14 cellular contexts compared by ENCODE assay signal in genomic region chr2:174338155-174338495, GRCh38. TPM values are rescaled to one million over a fixed set of nuclear protein-coding genes. Genes with fewer than 3 reads are reported as not detected.
DNase-seq lines count a peak whose midpoint lies in the region; ATAC-seq, FAIRE-seq and TF ChIP-seq lines count a peak whose summit lies in the region.
"Had no signal": no experiment of that assay in that cellular context is flagged by ENCODE, and none has a peak within 500 bp of the region (broad histone marks: within the 10 kb centered on the region; RNA-seq: fewer than 3 reads in every experiment).

No MANE protein-coding gene starts in this region.

- TF ChIP-seq POLR2A in GM12878 (IDR thresholded peaks at IDR 0.05; ENCODE audit: low read depth, low read length), result no peak

- H3K79me2 ChIP-seq in GM12878 (ENCODE audit: control insufficient read depth, insufficient read depth, low read length) (no peaks in the 10 kb centered on the region), neural cell (replicated peaks; ENCODE audit: insufficient read depth, low read length) (peaks cover 38% of the 10 kb centered on the region)

- no TSS peak for BruUV-seq in GM12878 (replicated peaks; lab: Mats Ljungman, UMichigan)
- no TSS peak for BruUV-seq in A673 (replicated peaks; lab: Mats Ljungman, UMichigan)

- SMC1A ChIA-PET in GM12878 (lab: Charles Lee; ENCODE audit: uncharacterized antibody, unreplicated experiment), result no interaction called here

- H3K4me1 Mint-ChIP-seq in activated CD4-positive, alpha-beta T cell treated with anti-CD3 and anti-CD28 coated beads for 36 hours, result peaks cover 42% of the 10 kb centered on the region

- peaks cover 42% of the 10 kb centered on the region for H3K4me1 ChIP-seq in HUES6 (ENCODE audit: control insufficient read depth, insufficient read depth, low read length)
- peaks cover 25% of the 10 kb centered on the region for H3K4me1 ChIP-seq in GM12878 (ENCODE audit: control insufficient read depth, insufficient read depth, low read length)
- H3K4me1 ChIP-seq in A673 (ENCODE audit: insufficient read depth, low read length, poor library complexity, severe bottlenecking), result peaks cover 37% of the 10 kb centered on the region

- peaks cover 55% of the 10 kb centered on the region for H3K27me3 Mint-ChIP-seq in activated CD4-positive, alpha-beta T cell treated with anti-CD3 and anti-CD28 coated beads for 36 hours

- H3K9ac ChIP-seq in HUES6 (ENCODE audit: low read length), result no peak overlapping the region
- no peak overlapping the region for H3K9ac ChIP-seq in GM12878 (ENCODE audit: control insufficient read depth, insufficient read depth, low read length)
- peak overlapping the region; percentile 49 for H3K9ac ChIP-seq in neural cell (ENCODE audit: low read length)

- FAIRE-seq in GM12878 (lab: Jason Lieb, UNC), result no peak
- FAIRE-seq: frontal cortex had no signal

- TF ChIP-seq EP300 in GM12878 (IDR thresholded peaks at IDR 0.05; ENCODE audit: borderline replicate concordance in 1 of 2, control insufficient read depth in 1 of 2, low read depth in 2 of 2, low read length in 2 of 2) (no peak), neural cell (conservative IDR thresholded peaks at IDR 0.05; ENCODE audit: poor library complexity, severe bottlenecking) (no peak)

- H3K9me2 ChIP-seq in neural cell (ENCODE audit: insufficient read depth, low read length), result no peaks in the 10 kb centered on the region

- no peak for DNase-seq in activated CD4-positive, alpha-beta T cell treated with anti-CD3 and anti-CD28 coated beads for 36 hours
- DNase-seq in activated CD4-positive, alpha-beta T cell treated with anti-CD3 and anti-CD28 coated beads for 4 hours, result no peak
- DNase-seq in GM12878 (ENCODE audit: low read depth, low spot score), result no peak
- DNase-seq in mesenteric fat pad (ENCODE audit: low spot score), result no peak
- DNase-seq in HPDE6-E6E7 (ENCODE audit: extremely low spot score), result no peak
- no peak for DNase-seq in A673 (ENCODE audit: low spot score)
- DNase-seq: anterior cingulate cortex, HCEC 1CT, NCI-H2107 had no signal

- H3K36me3 ChIP-seq in HUES6 (ENCODE audit: control insufficient read depth, insufficient read depth, low read length) (no peaks in the 10 kb centered on the region), GM12878 (ENCODE audit: control insufficient read depth in 2 of 2, insufficient read depth in 2 of 2, low read length in 1 of 2) (no peaks in the 10 kb centered on the region), neural cell (ENCODE audit: insufficient read depth, low read length) (no peaks in the 10 kb centered on the region), A673 (ENCODE audit: insufficient read depth, low read length, poor library complexity, severe bottlenecking) (no peaks in the 10 kb centered on the region)

- peaks cover 3% of the 10 kb centered on the region for H3F3A ChIP-seq in neural cell (ENCODE audit: insufficient read depth, low read length, poor library complexity, severe bottlenecking)

- no peak overlapping the region for H3K27ac Mint-ChIP-seq in activated CD4-positive, alpha-beta T cell treated with anti-CD3 and anti-CD28 coated beads for 36 hours

- H3K27me3 ChIP-seq in HUES6 (ENCODE audit: control insufficient read depth, insufficient read depth, low read length) (peaks cover 98% of the 10 kb centered on the region), GM12878 (replicated peaks in 1 of 2; ENCODE audit: control insufficient read depth in 2 of 2, insufficient read depth in 2 of 2, low read length in 1 of 2) (peaks cover 23 to 62% of the 10 kb centered on the region in 2 experiments), neural cell (ENCODE audit: insufficient read depth, low read depth, low read length) (peaks cover 97% of the 10 kb centered on the region), A673 (replicated peaks; ENCODE audit: insufficient read depth, low read depth, low read length, poor library complexity) (peaks cover 93% of the 10 kb centered on the region)

- H3K9me3 ChIP-seq in HUES6 (ENCODE audit: control insufficient read depth, insufficient read depth, low read depth, low read length) (no peaks in the 10 kb centered on the region), GM12878 (replicated peaks; ENCODE audit: control insufficient read depth, insufficient read depth, low read length) (peaks cover 1% of the 10 kb centered on the region; the same call in 2 of the 3 replicates), neural cell (ENCODE audit: low read length) (no peaks in the 10 kb centered on the region), A673 (ENCODE audit: low read depth, low read length, poor library complexity, severe bottlenecking) (no peaks in the 10 kb centered on the region)

- H3K27ac ChIP-seq in HUES6 (ENCODE audit: low read depth, low read length) (no peak overlapping the region), GM12878 (ENCODE audit: control insufficient read depth, insufficient read depth) (no peak overlapping the region), neural cell (ENCODE audit: low read length) (no peak overlapping the region), A673 (ENCODE audit: low read depth, low read length, poor library complexity, severe bottlenecking) (no peak overlapping the region)

- no peak overlapping the region for H2AFZ ChIP-seq in GM12878 (ENCODE audit: control insufficient read depth, low read depth, low read length)
- H2AFZ ChIP-seq in neural cell (ENCODE audit: low read depth, low read length), result no peak overlapping the region

- TF ChIP-seq RAD21 in GM12878 (IDR thresholded peaks at IDR 0.05; ENCODE audit: insufficient read depth, low read depth, low read length) (no peak), neural cell (conservative IDR thresholded peaks at IDR 0.05) (no peak)

- H3K4me2 ChIP-seq in GM12878 (ENCODE audit: control insufficient read depth, insufficient read depth) (no peak overlapping the region; the same call in 1 of the 2 replicates), neural cell (ENCODE audit: low read length) (no peak overlapping the region)

- no peak for TF ChIP-seq CTCF in GM12878 (IDR thresholded peaks at IDR 0.05 in 2 of 3, conservative IDR thresholded peaks at IDR 0.05 in 1 of 3; ENCODE audit: control insufficient read depth in 2 of 3, extremely low read depth in 1 of 3, insufficient read depth in 1 of 3, low read depth in 3 of 3, low read length in 3 of 3)
- no peak for TF ChIP-seq CTCF in neural cell (IDR thresholded peaks at IDR 0.05; ENCODE audit: poor library complexity, severe bottlenecking)
- TF ChIP-seq CTCF in A673 (conservative IDR thresholded peaks at IDR 0.05; ENCODE audit: low read depth, low read length), result no peak

- RAD21 ChIA-PET in GM12878 (lab: Charles Lee; ENCODE audit: unreplicated experiment), result no interaction called here

- in situ Hi-C loops in GM12878 (cut with MboI), result no loop called here

- WGBS in GM12878 (ENCODE audit: insufficient coverage, insufficient replicate concordance, low lambda C conversion rate, missing lambda C conversion rate), result 0% methylated on average over 4 of the region's 4 CpGs

- no peaks in the 10 kb centered on the region for H3K36me3 Mint-ChIP-seq in activated CD4-positive, alpha-beta T cell treated with anti-CD3 and anti-CD28 coated beads for 36 hours (ENCODE audit: low read depth)

- ATAC-seq in activated CD4-positive, alpha-beta T cell treated with anti-CD3 and anti-CD28 coated beads for 36 hours, result no peak
- ATAC-seq in GM12878, result no peak

- CTCF ChIA-PET in activated CD4-positive, alpha-beta T cell treated with anti-CD3 and anti-CD28 coated beads for 36 hours (lab: Charles Lee), result interaction anchor here (0.6 to 3.9 kb wide), 2 partner anchors 10 to 13 kb away, joined by 4 to 29 read pairs; no protein-coding TSS in a partner anchor
- CTCF ChIA-PET in GM12878 (lab: Yijun Ruan, JAX) (interaction anchor here (3.8 kb wide), 1 partner anchor 936 kb away, joined by 37 read pairs; no protein-coding TSS in a partner anchor), A673 (lab: Charles Lee) (interaction anchor here (1.2 kb wide), 1 partner anchor 724 kb away, joined by 4 read pairs; no protein-coding TSS in a partner anchor)

- H3K4me3 ChIP-seq in HUES6 (ENCODE audit: low read depth, low read length) (peak overlapping the region; percentile 58), GM12878 (no peak overlapping the region; the same call in 1 of the 2 replicates), neural cell (ENCODE audit: low read length) (peak overlapping the region; percentile 67), A673 (ENCODE audit: low read depth, low read length, poor library complexity, severe bottlenecking) (no peak overlapping the region)

- H4K20me1 ChIP-seq in GM12878 (ENCODE audit: control insufficient read depth, insufficient read depth), result no peaks in the 10 kb centered on the region
- no peaks in the 10 kb centered on the region for H4K20me1 ChIP-seq in neural cell (ENCODE audit: insufficient read depth)

- peak overlapping the region; percentile 63 for H3K4me3 Mint-ChIP-seq in activated CD4-positive, alpha-beta T cell treated with anti-CD3 and anti-CD28 coated beads for 36 hours

- intact Hi-C loops in activated CD4-positive, alpha-beta T cell treated with anti-CD3 and anti-CD28 coated beads for 36 hours (cut with DNase I, micrococcal nuclease), result loop anchor here (10.0 kb wide), 4 partner anchors 373 to 1787 kb away; partner anchors contain the start of genes EVX2 (in 1 of the 2), HOXD8 (in 1 of the 2), HOXD9 (in 1 of the 2) and SP3 (in 1 of the 2)
- intact Hi-C loops in GM12878 (cut with micrococcal nuclease; ENCODE audit: unreplicated experiment) (loop anchor here (10.0 kb wide), 1 partner anchor 583 kb away; no protein-coding TSS in a partner anchor), A673 (cut with micrococcal nuclease; ENCODE audit: unreplicated experiment) (no loop called here)

- POLR2A ChIA-PET in activated CD4-positive, alpha-beta T cell treated with anti-CD3 and anti-CD28 coated beads for 36 hours (lab: Charles Lee), result no interaction called here
- POLR2A ChIA-PET in GM12878 (lab: Charles Lee), result no interaction called here
- POLR2A ChIA-PET in A673 (lab: Charles Lee; ENCODE audit: low non-redundant PET), result no interaction called here

- no peaks in the 10 kb centered on the region for H3K9me3 Mint-ChIP-seq in activated CD4-positive, alpha-beta T cell treated with anti-CD3 and anti-CD28 coated beads for 36 hours (ENCODE audit: low read depth)

RNA-seq across cellular contexts. Expression of gene SP9, which starts 3.4 kb away (rescaled TPM):
- not detected for total RNA-seq in activated CD4-positive, alpha-beta T cell treated with anti-CD3 and anti-CD28 coated beads for 36 hours
- total RNA-seq in GM12878 (2013; cell fraction: nucleolus; rRNA removed), result not detected in 2 replicates
- not detected in 2 replicates for total RNA-seq in GM12878 (2014; rRNA removed)
- not detected in 2 replicates for total RNA-seq in GM12878 (2014; rRNA removed; fragmentation: Illumina TruSeq; extraction: Trizol)
- total RNA-seq in GM12878 (2021), result not detected in 2 replicates
- not detected for polyA plus RNA-seq in GM12878 (2011; ENCODE audit: low read depth)
- polyA plus RNA-seq in GM12878 (2011; rRNA removed), result not detected in 2 replicates
- polyA plus RNA-seq in GM12878 (2011; cell fraction: cytosol; rRNA removed), result not detected in 2 replicates
- polyA plus RNA-seq in GM12878 (2011; cell fraction: nucleus; rRNA removed), result not detected in 2 replicates
- polyA plus RNA-seq in GM12878 (2012), result not detected in 2 replicates
- not detected in 2 replicates for polyA plus RNA-seq in GM12878 (2014; fragmentation: Illumina TruSeq; extraction: Trizol)
- not detected for polyA plus RNA-seq in GM12878 (2014; fragmentation: Nextera tagmentation; extraction: Ambion mirVana)
- not detected in 2 replicates for polyA plus RNA-seq in GM12878 (2014; rRNA removed)
- not detected for polyA plus RNA-seq in GM12878 (2016; fragmentation: Nextera tagmentation; extraction: Ambion mirVana)
- polyA minus RNA-seq in GM12878 (2011; rRNA and poly(A)+ RNA removed), result not detected in 2 replicates
- not detected in 2 replicates for polyA minus RNA-seq in GM12878 (2011; cell fraction: cytosol; rRNA and poly(A)+ RNA removed)
- polyA minus RNA-seq in GM12878 (2011; cell fraction: nucleus; rRNA and poly(A)+ RNA removed), result not detected in 2 replicates
- polyA plus RNA-seq in neural cell, result 1.6 and 2.5 TPM in 2 replicates
- polyA minus RNA-seq in neural cell, result 3.7 and 4.1 TPM in 2 replicates
- not detected for total RNA-seq in mesenteric fat pad
- 0.11 and 0.15 TPM in 2 replicates for total RNA-seq in A673 (2021)
- total RNA-seq: activated CD8-positive, alpha-beta memory T cell treated with anti-CD3 and anti-CD28 coated beads for 36 hours; urinary bladder had no signal
- polyA plus RNA-seq: urinary bladder had no signal

RNA-seq across cellular contexts. Expression of gene SCRN3, which starts 57.4 kb away (rescaled TPM):
- 10 to 100 TPM; 12.7 to 14.1 TPM for total RNA-seq in activated CD4-positive, alpha-beta T cell treated with anti-CD3 and anti-CD28 coated beads for 36 hours
- 33.4 and 44.2 TPM in 2 replicates for total RNA-seq in GM12878 (2013; cell fraction: nucleolus; rRNA removed)
- total RNA-seq in GM12878 (2014; rRNA removed), result 10.2 and 14.7 TPM in 2 replicates
- total RNA-seq in GM12878 (2014; rRNA removed; fragmentation: Illumina TruSeq; extraction: Trizol), result 14.6 and 15.7 TPM in 2 replicates
- total RNA-seq in GM12878 (2021), result 11.8 and 12.4 TPM in 2 replicates
- polyA plus RNA-seq in GM12878 (2011; ENCODE audit: low read depth), result 8.2 TPM
- polyA plus RNA-seq in GM12878 (2011; rRNA removed), result 13.6 and 22.8 TPM in 2 replicates
- 4.3 and 4.4 TPM in 2 replicates for polyA plus RNA-seq in GM12878 (2011; cell fraction: cytosol; rRNA removed)
- polyA plus RNA-seq in GM12878 (2011; cell fraction: nucleus; rRNA removed), result 8.9 and 10.3 TPM in 2 replicates
- polyA plus RNA-seq in GM12878 (2012), result 9.4 and 9.7 TPM in 2 replicates
- polyA plus RNA-seq in GM12878 (2014; fragmentation: Illumina TruSeq; extraction: Trizol), result 11.4 and 15.5 TPM in 2 replicates
- polyA plus RNA-seq in GM12878 (2014; fragmentation: Nextera tagmentation; extraction: Ambion mirVana), result 1 to 10 TPM; 5.7 to 8.1 TPM
- 14.4 and 14.8 TPM in 2 replicates for polyA plus RNA-seq in GM12878 (2014; rRNA removed)
- 10 to 100 TPM; 14.7 to 16.0 TPM for polyA plus RNA-seq in GM12878 (2016; fragmentation: Nextera tagmentation; extraction: Ambion mirVana)
- polyA minus RNA-seq in GM12878 (2011; rRNA and poly(A)+ RNA removed), result 6.3 TPM in 2 replicates
- polyA minus RNA-seq in GM12878 (2011; cell fraction: cytosol; rRNA and poly(A)+ RNA removed), result 3.2 and 5.5 TPM in 2 replicates
- polyA minus RNA-seq in GM12878 (2011; cell fraction: nucleus; rRNA and poly(A)+ RNA removed), result 11.2 and 19.0 TPM in 2 replicates
- polyA plus RNA-seq in neural cell, result 56.7 and 57.1 TPM in 2 replicates
- polyA minus RNA-seq in neural cell, result 55.3 and 63.7 TPM in 2 replicates
- 19.8 TPM for total RNA-seq in mesenteric fat pad
- 27.4 and 28.6 TPM in 2 replicates for total RNA-seq in A673 (2021)

Comparison
In these comparisons a context has a peak if more than half of its experiments do, and no peak if none do; other contexts are left out.
1. H3K4me3 ChIP-seq: peak in HUES6 (single experiment) and neural cell (single experiment); none in GM12878 (single experiment) and A673 (single experiment).